17 cellular contexts compared by ENCODE assay signal in genomic region chr3:56453027-56453426, GRCh38. TPM values are rescaled to one million over a fixed set of nuclear protein-coding genes. Genes with fewer than 3 reads are reported as not detected.
"Had no signal": no experiment of that assay in that cellular context is flagged by ENCODE, and none has a peak within 500 bp of the region (broad histone marks: within the 10 kb centered on the region; RNA-seq: fewer than 3 reads in every experiment).

No MANE protein-coding gene starts in this region.

- H3K27me3 ChIP-seq: hepatocyte, right atrium auricular region, tibial nerve, uterus had no signal

- H3K9me3 ChIP-seq: right atrium auricular region, tibial nerve, uterus had no signal

- H3K36me3 ChIP-seq: right atrium auricular region, tibial nerve, uterus had no signal

- H3K4me3 ChIP-seq: hepatocyte, right atrium auricular region, tibial nerve, uterus had no signal

- H3K4me1 ChIP-seq: right atrium auricular region, tibial nerve, uterus had no signal

- H3K27ac ChIP-seq: hepatocyte, right atrium auricular region, tibial nerve, uterus had no signal

- DNase-seq: activated CD4-positive, alpha-beta T cell treated with anti-CD3 and anti-CD28 coated beads, Interleukin-2, amount 10 ng/mL, durations not matched to agents 7 days and 5 days; activated CD4-positive, CD25-positive, alpha-beta regulatory T cell; activated CD8-positive, alpha-beta memory T cell treated with anti-CD3 and anti-CD28 coated beads, Interleukin-2, amount 50 U/mL, for 48 hours; activated gamma-delta T cell treated with Interleukin-2 at 50 U/mL for 16 hours; amniotic stem cell; caudate nucleus; left ventricle myocardium superior; nephron progenitor cell; occipital lobe; stimulated activated CD4-positive, alpha-beta T cell treated with anti-CD3 and anti-CD28 coated beads, Interleukin-15, amount 100 ng/mL, for 24 hours; stimulated activated CD4-positive, alpha-beta T cell treated with anti-CD3 and anti-CD28 coated beads, Interleukin-4, amount 100 ng/mL, for 1 hour; stimulated activated naive CD4-positive, alpha-beta T cell; substantia nigra; uterus had no signal

RNA-seq across cellular contexts. Expression of gene ERC2, which starts 15.2 kb away (rescaled TPM):
- total RNA-seq: activated CD4-positive, alpha-beta T cell treated with anti-CD3 and anti-CD28 coated beads, Interleukin-2, amount 10 ng/mL, durations not matched to agents 7 days and 5 days had no signal
